1 cellular context compared by ENCODE assay signal in the genomic region with DNA sequence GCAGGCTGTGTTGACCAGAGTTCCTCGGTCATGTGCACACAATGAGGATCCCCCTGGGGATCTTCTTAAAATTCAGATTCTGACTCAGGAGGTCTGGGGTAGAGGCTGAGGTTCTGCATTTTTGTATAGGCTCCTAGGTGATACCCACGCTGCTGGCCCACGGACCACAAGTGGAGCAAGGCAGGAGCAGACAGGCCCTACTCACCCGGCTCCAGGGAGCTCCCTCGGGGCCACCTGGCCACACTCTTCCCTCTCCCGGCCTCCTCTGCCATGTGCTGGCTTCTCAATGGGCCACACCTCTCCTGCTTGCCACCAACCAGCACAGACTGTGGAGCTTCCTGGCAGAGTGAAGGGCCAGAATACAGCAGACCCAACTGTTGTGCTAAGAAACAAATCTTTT.
TF ChIP-seq lines count a peak whose summit lies in the region.

No MANE protein-coding gene starts in this region.

TF ChIP-seq in H1, 55 proteins besides CTCF, POLR2A, EP300 and RAD21:
- TF ChIP-seq ASH2L (IDR thresholded peaks at IDR 0.05; ENCODE audit: low read length) (no peak), CHD2 (IDR thresholded peaks at IDR 0.05; ENCODE audit: low read length) (no peak), RXRA (IDR thresholded peaks at IDR 0.05; ENCODE audit: insufficient read depth, low read depth, low read length) (no peak), HDAC2 (IDR thresholded peaks at IDR 0.05; ENCODE audit: borderline replicate concordance in 1 of 2, low read depth in 2 of 2, low read length in 2 of 2) (no peak), SIX5 (IDR thresholded peaks at IDR 0.05; ENCODE audit: low read depth, low read length) (no peak), SUZ12 (IDR thresholded peaks at IDR 0.05; ENCODE audit: low read length) (no peak), SP1 (IDR thresholded peaks at IDR 0.05; ENCODE audit: low read depth, low read length) (no peak), JUND (IDR thresholded peaks at IDR 0.05; ENCODE audit: low read length) (no peak), GABPA (IDR thresholded peaks at IDR 0.05; ENCODE audit: borderline replicate concordance, insufficient read depth, low read length) (no peak), BCL11A (IDR thresholded peaks at IDR 0.05; ENCODE audit: low read depth in 2 of 2, low read length in 2 of 2) (no peak), HDAC6 (IDR thresholded peaks at IDR 0.05; ENCODE audit: low read depth, low read length) (no peak), CHD1 (IDR thresholded peaks at IDR 0.05; ENCODE audit: low read depth, low read length) (no peak), TAF7 (optimal IDR thresholded peaks at IDR 0.05; ENCODE audit: borderline replicate concordance, low read depth, low read length) (no peak), ZNF274 (IDR thresholded peaks at IDR 0.05; ENCODE audit: borderline replicate concordance, extremely low read depth, low read length) (no peak), NANOG (IDR thresholded peaks at IDR 0.05; ENCODE audit: insufficient read depth, low read depth, low read length, poor library complexity, severe bottlenecking) (no peak), SIRT6 (IDR thresholded peaks at IDR 0.05; ENCODE audit: low read length) (no peak), CTBP2 (IDR thresholded peaks at IDR 0.05; ENCODE audit: borderline replicate concordance, insufficient read depth, insufficient read length, low read length) (no peak), ATF2 (IDR thresholded peaks at IDR 0.05; ENCODE audit: low read length) (no peak)
